1 cellular context compared by ENCODE assay signal in the genomic region with DNA sequence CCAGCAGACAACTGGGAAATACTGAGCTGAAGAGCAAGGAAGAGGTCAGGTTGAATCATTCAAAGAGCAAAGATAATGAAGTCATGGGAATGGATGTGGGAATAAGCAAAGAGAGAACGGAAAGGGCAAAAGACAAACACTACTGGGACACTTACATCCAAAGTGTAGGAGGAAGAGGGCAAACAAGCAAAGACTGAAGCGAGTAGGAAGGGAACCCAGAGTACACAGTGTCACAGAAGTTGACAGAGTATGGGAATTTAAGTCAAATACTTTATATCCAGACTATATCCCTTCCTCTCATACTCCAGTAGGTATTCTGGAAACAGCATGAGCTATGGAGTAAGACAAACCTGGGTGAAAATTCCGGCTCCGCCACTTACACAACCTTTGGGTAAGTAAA.
A peak's percentile ranks its signal among the peaks of the same experiment; 100 is the strongest.
TF ChIP-seq lines count a peak whose summit lies in the region.

No MANE protein-coding gene starts in this region.

TF ChIP-seq in HepG2, 621 proteins besides CTCF, POLR2A, EP300 and RAD21:
- no peak for TF ChIP-seq LCORL (IDR thresholded peaks at IDR 0.05)
- TF ChIP-seq LCORL (CRISPR knock-in tag; IDR thresholded peaks at IDR 0.05), result 0 out of 2 replicates have a peak, but pooled peaks have one; percentile 22
- TF ChIP-seq, protein P1, sequence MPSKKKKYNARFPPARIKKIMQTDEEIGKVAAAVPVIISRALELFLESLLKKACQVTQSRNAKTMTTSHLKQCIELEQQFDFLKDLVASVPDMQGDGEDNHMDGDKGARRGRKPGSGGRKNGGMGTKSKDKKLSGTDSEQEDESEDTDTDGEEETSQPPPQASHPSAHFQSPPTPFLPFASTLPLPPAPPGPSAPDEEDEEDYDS (CRISPR knock-in tag; IDR thresholded peaks at IDR 0.05), result no peak
- TF ChIP-seq RBM22 (optimal IDR thresholded peaks at IDR 0.05; ENCODE audit: low read length), result peak; percentile 63
- TF ChIP-seq, protein P2, sequence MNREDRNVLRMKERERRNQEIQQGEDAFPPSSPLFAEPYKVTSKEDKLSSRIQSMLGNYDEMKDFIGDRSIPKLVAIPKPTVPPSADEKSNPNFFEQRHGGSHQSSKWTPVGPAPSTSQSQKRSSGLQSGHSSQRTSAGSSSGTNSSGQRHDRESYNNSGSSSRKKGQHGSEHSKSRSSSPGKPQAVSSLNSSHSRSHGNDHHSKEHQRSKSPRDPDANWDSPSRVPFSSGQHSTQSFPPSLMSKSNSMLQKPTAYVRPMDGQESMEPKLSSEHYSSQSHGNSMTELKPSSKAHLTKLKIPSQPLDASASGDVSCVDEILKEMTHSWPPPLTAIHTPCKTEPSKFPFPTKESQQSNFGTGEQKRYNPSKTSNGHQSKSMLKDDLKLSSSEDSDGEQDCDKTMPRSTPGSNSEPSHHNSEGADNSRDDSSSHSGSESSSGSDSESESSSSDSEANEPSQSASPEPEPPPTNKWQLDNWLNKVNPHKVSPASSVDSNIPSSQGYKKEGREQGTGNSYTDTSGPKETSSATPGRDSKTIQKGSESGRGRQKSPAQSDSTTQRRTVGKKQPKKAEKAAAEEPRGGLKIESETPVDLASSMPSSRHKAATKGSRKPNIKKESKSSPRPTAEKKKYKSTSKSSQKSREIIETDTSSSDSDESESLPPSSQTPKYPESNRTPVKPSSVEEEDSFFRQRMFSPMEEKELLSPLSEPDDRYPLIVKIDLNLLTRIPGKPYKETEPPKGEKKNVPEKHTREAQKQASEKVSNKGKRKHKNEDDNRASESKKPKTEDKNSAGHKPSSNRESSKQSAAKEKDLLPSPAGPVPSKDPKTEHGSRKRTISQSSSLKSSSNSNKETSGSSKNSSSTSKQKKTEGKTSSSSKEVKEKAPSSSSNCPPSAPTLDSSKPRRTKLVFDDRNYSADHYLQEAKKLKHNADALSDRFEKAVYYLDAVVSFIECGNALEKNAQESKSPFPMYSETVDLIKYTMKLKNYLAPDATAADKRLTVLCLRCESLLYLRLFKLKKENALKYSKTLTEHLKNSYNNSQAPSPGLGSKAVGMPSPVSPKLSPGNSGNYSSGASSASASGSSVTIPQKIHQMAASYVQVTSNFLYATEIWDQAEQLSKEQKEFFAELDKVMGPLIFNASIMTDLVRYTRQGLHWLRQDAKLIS (CRISPR knock-in tag; IDR thresholded peaks at IDR 0.05), result peak; percentile 8; the same call in 1 of the 2 replicates
